Comparison of ENCODE assay signal across 14 cellular contexts in genomic region chr14:31232081-31232480, GRCh38.
"Had no signal": no experiment of that assay in that cellular context is flagged by ENCODE, and none has a peak within 500 bp of the region (broad histone marks: within the 10 kb centered on the region; RNA-seq: fewer than 3 reads in every experiment).

No MANE protein-coding gene starts in this region.

- H3K4me1 ChIP-seq: tibial artery had no signal

- ATAC-seq: activated naive CD4-positive, alpha-beta T cell treated with anti-CD3 and anti-CD28 coated beads, Interleukin-2, amount 50 U/mL, for 72 hours; gastroesophageal sphincter; heart left ventricle had no signal

- H3K36me3 ChIP-seq: gastroesophageal sphincter, heart left ventricle, tibial artery, vagina, WERI-Rb-1 had no signal

- H3K4me3 ChIP-seq: gastroesophageal sphincter, heart left ventricle, tibial artery, vagina had no signal

- H3K27ac ChIP-seq: gastroesophageal sphincter, heart left ventricle, tibial artery, vagina, WERI-Rb-1 had no signal

- DNase-seq: activated CD4-positive, alpha-beta T cell treated with anti-CD3 and anti-CD28 coated beads for 1 hour; activated CD4-positive, alpha-beta T cell treated with anti-CD3 and anti-CD28 coated beads, Interleukin-2, amount 50 U/mL, for 4 hours; activated gamma-delta T cell treated with Interleukin-2 at 50 U/mL for 16 hours; heart left ventricle; nucleus accumbens; stimulated activated CD8-positive, alpha-beta memory T cell treated with anti-CD3 and anti-CD28 coated beads, Interleukin-4, amount 100 ng/mL, for 48 hours; stimulated activated naive CD4-positive, alpha-beta T cell; SW 1271; T-helper 2 cell; tibial artery; WERI-Rb-1 had no signal

- H3K9me3 ChIP-seq: gastroesophageal sphincter, heart left ventricle, tibial artery, vagina had no signal

- H3K27me3 ChIP-seq: gastroesophageal sphincter, heart left ventricle, tibial artery, vagina had no signal
